In genomic region chrX:38095971-38096529, GRCh38 we compare ENCODE assay signal across 13 cellular contexts.
DNase-seq lines count a peak whose midpoint lies in the region; ATAC-seq and TF ChIP-seq lines count a peak whose summit lies in the region.
"Had no signal": no experiment of that assay in that cellular context is flagged by ENCODE, and none has a peak within 500 bp of the region (broad histone marks: within the 10 kb centered on the region; RNA-seq: fewer than 3 reads in every experiment).

No MANE protein-coding gene starts in this region.

- H3K36me3 Mint-ChIP-seq in MCF 10A (ENCODE audit: insufficient read depth, unreplicated experiment) = no peaks in the 10 kb centered on the region
- H3K36me3 Mint-ChIP-seq in stimulated activated effector memory CD8-positive, alpha-beta T cell treated with anti-CD3 and anti-CD28 coated beads, Interleukin-12 subunit alpha, Interleukin-12 subunit beta, amount 100 ng/mL, for 72 hours = no peaks in the 10 kb centered on the region

- no TSS peak for BruUV-seq in MCF 10A (replicated peaks; lab: Mats Ljungman, UMichigan)

- H3K4me3 ChIP-seq in breast epithelium (no peak overlapping the region), epithelial cell of proximal tubule (ENCODE audit: low read depth, low read length) (no peak overlapping the region)

- peak; percentile 57 for ATAC-seq in stimulated activated effector memory CD8-positive, alpha-beta T cell treated with anti-CD3 and anti-CD28 coated beads, Interleukin-12 subunit alpha, Interleukin-12 subunit beta, amount 100 ng/mL, for 72 hours
- ATAC-seq in GM19463 (IDR thresholded peaks at IDR 0.05; ENCODE audit: unreplicated experiment) (no peak), HG03139 (IDR thresholded peaks at IDR 0.05; ENCODE audit: unreplicated experiment) (no peak)

- peaks cover 5 to 20% of the 10 kb centered on the region in 2 donors for H3K9me3 ChIP-seq in breast epithelium

- H3K36me3 ChIP-seq in breast epithelium = no peaks in the 10 kb centered on the region

- peaks cover 0 to 21% of the 10 kb centered on the region in 2 donors for H3K27me3 ChIP-seq in breast epithelium

- peaks cover 24% of the 10 kb centered on the region for H3K27me3 Mint-ChIP-seq in MCF 10A (ENCODE audit: insufficient read depth, unreplicated experiment)
- H3K27me3 Mint-ChIP-seq: stimulated activated naive CD8-positive, alpha-beta T cell treated with anti-CD3 and anti-CD28 coated beads, Interleukin-15, Interleukin-2, amounts not matched to agents 100 ng/mL and 50 ng/mL, for 24 hours had no signal

- H3K27ac Mint-ChIP-seq in MCF 10A (ENCODE audit: low read depth, unreplicated experiment) = no peak overlapping the region
- no peak overlapping the region for H3K27ac Mint-ChIP-seq in stimulated activated effector memory CD8-positive, alpha-beta T cell treated with anti-CD3 and anti-CD28 coated beads, Interleukin-12 subunit alpha, Interleukin-12 subunit beta, amount 100 ng/mL, for 72 hours
- H3K27ac Mint-ChIP-seq: stimulated activated naive CD8-positive, alpha-beta T cell treated with anti-CD3 and anti-CD28 coated beads, Interleukin-15, Interleukin-2, amounts not matched to agents 100 ng/mL and 50 ng/mL, for 24 hours had no signal

- no peak for TF ChIP-seq POLR2A in breast epithelium (IDR thresholded peaks at IDR 0.05)

- POLR2A ChIA-PET in MCF 10A (lab: Yijun Ruan, JAX) = interaction anchor here (0.9 to 1.2 kb wide), 3 partner anchors 9 to 120 kb away, joined by 3 read pairs; no protein-coding TSS in a partner anchor

- H3K9me3 Mint-ChIP-seq in MCF 10A (ENCODE audit: unreplicated experiment) = no peaks in the 10 kb centered on the region
- peaks cover 6% of the 10 kb centered on the region for H3K9me3 Mint-ChIP-seq in stimulated activated effector memory CD8-positive, alpha-beta T cell treated with anti-CD3 and anti-CD28 coated beads, Interleukin-12 subunit alpha, Interleukin-12 subunit beta, amount 100 ng/mL, for 72 hours
- H3K9me3 Mint-ChIP-seq: stimulated activated naive CD8-positive, alpha-beta T cell treated with anti-CD3 and anti-CD28 coated beads, Interleukin-15, Interleukin-2, amounts not matched to agents 100 ng/mL and 50 ng/mL, for 24 hours had no signal

- no peak for TF ChIP-seq CTCF in MCF 10A (IDR thresholded peaks at IDR 0.05; ENCODE audit: unreplicated experiment)
- TF ChIP-seq CTCF in breast epithelium (IDR thresholded peaks at IDR 0.05) = no peak
- no peak for TF ChIP-seq CTCF in epithelial cell of proximal tubule (conservative IDR thresholded peaks at IDR 0.05; ENCODE audit: low read depth, low read length)

- H3K27ac ChIP-seq in breast epithelium = no peak overlapping the region

- peaks cover 6% of the 10 kb centered on the region for H3K4me1 Mint-ChIP-seq in MCF 10A (ENCODE audit: insufficient read depth, unreplicated experiment)
- H3K4me1 Mint-ChIP-seq in stimulated activated effector memory CD8-positive, alpha-beta T cell treated with anti-CD3 and anti-CD28 coated beads, Interleukin-12 subunit alpha, Interleukin-12 subunit beta, amount 100 ng/mL, for 72 hours = no peaks in the 10 kb centered on the region

- peak; percentile 43 for DNase-seq in MCF 10A (ENCODE audit: unreplicated experiment)
- no peak for DNase-seq in breast epithelium (ENCODE audit: low spot score in 2 of 2)
- DNase-seq in RKO (ENCODE audit: low spot score) = peak; percentile 68
- peak; percentile 1 for DNase-seq in epithelial cell of proximal tubule (ENCODE audit: low read depth)
- DNase-seq in stimulated activated effector memory CD8-positive, alpha-beta T cell treated with anti-CD3 and anti-CD28 coated beads, Interleukin-12 subunit alpha, Interleukin-12 subunit beta, amount 100 ng/mL, for 72 hours (ENCODE audit: low spot score in 2 of 2) = no peak
- no peak for DNase-seq in inferior parietal cortex (ENCODE audit: extremely low spot score)
- DNase-seq: activated CD4-positive, alpha-beta T cell treated with anti-CD3 and anti-CD28 coated beads, Interleukin-2, amount 50 U/mL, for 1 hour; central memory CD4-positive, alpha-beta T cell; NCI-H1694; NK-92 treated with Interleukin-12 subunit alpha and Interleukin-12 subunit beta, amount 100 ng/mL, for 24 hours had no signal

- CTCF ChIA-PET in MCF 10A (lab: Yijun Ruan, JAX) = interaction anchor here (0.6 kb wide), 1 partner anchor 10 kb away, joined by 3 read pairs; no protein-coding TSS in a partner anchor

- intact Hi-C loops in MCF 10A (cut with micrococcal nuclease) = loop anchor here (1.0 kb wide), 1 partner anchor 26 kb away; no protein-coding TSS in a partner anchor
- intact Hi-C loops in breast epithelium (cut with DNase I; ENCODE audit: low total_unique reads) = no loop called here

- H3K4me1 ChIP-seq in breast epithelium = no peaks in the 10 kb centered on the region

- peak overlapping the region; percentile 11 for H3K4me3 Mint-ChIP-seq in MCF 10A (ENCODE audit: unreplicated experiment)
- no peak overlapping the region for H3K4me3 Mint-ChIP-seq in stimulated activated effector memory CD8-positive, alpha-beta T cell treated with anti-CD3 and anti-CD28 coated beads, Interleukin-12 subunit alpha, Interleukin-12 subunit beta, amount 100 ng/mL, for 72 hours
- H3K4me3 Mint-ChIP-seq: stimulated activated naive CD8-positive, alpha-beta T cell treated with anti-CD3 and anti-CD28 coated beads, Interleukin-15, Interleukin-2, amounts not matched to agents 100 ng/mL and 50 ng/mL, for 24 hours had no signal

Comparison
In these comparisons a context has a peak if more than half of its experiments do, and no peak if none do; other contexts are left out.
1. DNase-seq: peak in MCF 10A (single experiment), RKO (single experiment) and epithelial cell of proximal tubule (single experiment); none in breast epithelium (0 of 2), stimulated activated effector memory CD8-positive, alpha-beta T cell treated with anti-CD3 and anti-CD28 coated beads, Interleukin-12 subunit alpha, Interleukin-12 subunit beta, amount 100 ng/mL, for 72 hours (0 of 2) and inferior parietal cortex (single experiment).